2 cellular contexts compared by ENCODE assay signal in the genomic region with DNA sequence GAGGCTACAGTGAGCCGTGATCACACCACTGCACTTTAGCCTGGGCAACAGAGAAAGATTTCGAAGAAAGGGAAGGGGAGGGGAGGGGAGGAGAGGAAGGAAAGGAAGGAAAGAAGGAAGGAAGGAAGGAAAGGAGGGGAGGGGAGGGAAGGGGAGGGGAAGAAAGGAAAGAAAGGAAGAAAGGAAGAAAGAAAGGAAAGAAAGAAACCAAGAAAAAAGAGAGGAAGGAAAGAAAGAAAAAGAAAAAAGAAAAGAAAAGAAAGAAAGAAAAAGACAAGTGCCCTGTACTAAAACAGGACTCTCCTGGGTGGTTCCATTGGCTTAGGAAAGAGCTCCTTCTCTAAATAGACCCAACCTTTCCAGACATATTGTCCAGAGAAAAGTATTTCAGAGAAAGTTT.
TF ChIP-seq lines count a peak whose summit lies in the region.

No MANE protein-coding gene starts in this region.

TF ChIP-seq in HepG2, 621 proteins besides CTCF, POLR2A, EP300 and RAD21 (continued from another document):
- TF ChIP-seq, protein P1, sequence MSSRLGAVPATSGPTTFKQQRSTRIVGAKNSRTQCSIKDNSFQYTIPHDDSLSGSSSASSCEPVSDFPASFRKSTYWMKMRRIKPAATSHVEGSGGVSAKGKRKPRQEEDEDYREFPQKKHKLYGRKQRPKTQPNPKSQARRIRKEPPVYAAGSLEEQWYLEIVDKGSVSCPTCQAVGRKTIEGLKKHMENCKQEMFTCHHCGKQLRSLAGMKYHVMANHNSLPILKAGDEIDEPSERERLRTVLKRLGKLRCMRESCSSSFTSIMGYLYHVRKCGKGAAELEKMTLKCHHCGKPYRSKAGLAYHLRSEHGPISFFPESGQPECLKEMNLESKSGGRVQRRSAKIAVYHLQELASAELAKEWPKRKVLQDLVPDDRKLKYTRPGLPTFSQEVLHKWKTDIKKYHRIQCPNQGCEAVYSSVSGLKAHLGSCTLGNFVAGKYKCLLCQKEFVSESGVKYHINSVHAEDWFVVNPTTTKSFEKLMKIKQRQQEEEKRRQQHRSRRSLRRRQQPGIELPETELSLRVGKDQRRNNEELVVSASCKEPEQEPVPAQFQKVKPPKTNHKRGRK (CRISPR knock-in tag; IDR thresholded peaks at IDR 0.05) = 0 out of 2 replicates have a peak, but pooled peaks have one; percentile 56
- TF ChIP-seq HNRNPK (IDR thresholded peaks at IDR 0.05; ENCODE audit: low read depth, low read length, poor library complexity, severe bottlenecking) (peak; percentile 52), ZNF451 (CRISPR knock-in tag; IDR thresholded peaks at IDR 0.05) (no peak)

TF ChIP-seq in K562, 482 proteins besides CTCF, POLR2A, EP300 and RAD21:
- TF ChIP-seq, protein P1 (tag; IDR thresholded peaks at IDR 0.05) = peak; percentile 92
- TF ChIP-seq POLR2H (tag; IDR thresholded peaks at IDR 0.05; ENCODE audit: low read depth) (no peak), ZNF830 (CRISPR knock-in tag; IDR thresholded peaks at IDR 0.05) (no peak), SPI1 (IDR thresholded peaks at IDR 0.05; ENCODE audit: borderline replicate concordance, low read depth, low read length) (no peak)
